Comparison of ENCODE assay signal across 13 cellular contexts in the genomic region with DNA sequence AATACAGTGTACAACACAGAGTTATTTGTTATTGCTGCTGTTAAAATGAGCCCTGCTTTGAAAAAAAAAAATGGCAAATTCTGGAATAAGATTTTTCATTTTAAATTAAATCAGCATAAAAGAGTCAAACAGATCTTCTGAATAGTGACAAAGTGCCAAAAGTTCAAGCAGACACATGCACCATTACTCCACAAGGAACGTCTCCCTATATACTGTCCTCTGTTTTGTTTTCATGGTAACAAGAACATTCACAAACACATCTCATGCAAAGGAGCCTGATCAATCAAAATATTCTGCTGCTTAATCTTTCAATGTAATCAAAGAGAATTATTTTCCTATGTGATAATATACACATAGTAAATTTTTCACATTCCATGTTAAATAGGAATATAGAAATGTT. TPM values are rescaled to one million over a fixed set of nuclear protein-coding genes. Genes with fewer than 3 reads are reported as not detected.
DNase-seq lines count a peak whose midpoint lies in the region; ATAC-seq, FAIRE-seq and TF ChIP-seq lines count a peak whose summit lies in the region.
"Had no signal": no experiment of that assay in that cellular context is flagged by ENCODE, and none has a peak within 500 bp of the region (broad histone marks: within the 10 kb centered on the region; RNA-seq: fewer than 3 reads in every experiment).

No MANE protein-coding gene starts in this region.

- CTCF ChIA-PET in CD4-positive, alpha-beta memory T cell (lab: Charles Lee; ENCODE audit: partially characterized antibody), result interaction anchor here (1.1 to 4.2 kb wide), 6 partner anchors 10 to 249 kb away, joined by 3 to 19 read pairs (median 5); no protein-coding TSS in a partner anchor

- H2AFZ ChIP-seq in mesenchymal stem cell (ENCODE audit: low read depth, low read length), result no peak overlapping the region
- H2AFZ ChIP-seq: neural progenitor cell had no signal

- H3K4me1 ChIP-seq in CD4-positive, alpha-beta memory T cell (ENCODE audit: insufficient read depth, low read length), result peaks cover 68% of the 10 kb centered on the region
- peaks cover 5% of the 10 kb centered on the region for H3K4me1 ChIP-seq in mesenchymal stem cell (ENCODE audit: control insufficient read depth, insufficient read depth, low read depth, low read length)
- H3K4me1 ChIP-seq: neural progenitor cell had no signal

- intact Hi-C loops in CD4-positive, alpha-beta memory T cell (cut with micrococcal nuclease), result loop anchor here (5.0 to 10.0 kb wide), 2 partner anchors 170 to 593 kb away; no protein-coding TSS in a partner anchor

- peaks cover 16% of the 10 kb centered on the region for H3K79me1 ChIP-seq in mesenchymal stem cell (replicated peaks; ENCODE audit: low read length, poor library complexity, severe bottlenecking)

- H3K4me2 ChIP-seq in mesenchymal stem cell (ENCODE audit: low read length, poor library complexity, severe bottlenecking), result no peak overlapping the region
- H3K4me2 ChIP-seq: neural progenitor cell had no signal

- H3K9ac ChIP-seq in mesenchymal stem cell (ENCODE audit: low read length), result peak overlapping the region; percentile 99
- H3K9ac ChIP-seq: neural progenitor cell had no signal

- H3K4me3 Mint-ChIP-seq in CD4-positive, alpha-beta memory T cell, result peak overlapping the region; percentile 97 to 100 (median 99)
- peak overlapping the region; percentile 90 for H3K4me3 Mint-ChIP-seq in activated T-helper 17 cell treated with anti-CD3 and anti-CD28 coated beads, Interleukin-2, amount 50 U/mL, for 72 hours
- H3K4me3 Mint-ChIP-seq: neural progenitor cell had no signal

- no peak overlapping the region for H2BK5ac ChIP-seq in mesenchymal stem cell (ENCODE audit: low read depth, low read length, poor library complexity, severe bottlenecking)

- H2AK5ac ChIP-seq in mesenchymal stem cell (ENCODE audit: low read length, severe bottlenecking), result no peak overlapping the region

- H3K9me3 ChIP-seq in CD4-positive, alpha-beta memory T cell (ENCODE audit: control insufficient read depth in 1 of 2, low read length in 2 of 2), result no peaks in the 10 kb centered on the region
- no peaks in the 10 kb centered on the region for H3K9me3 ChIP-seq in mesenchymal stem cell (ENCODE audit: control insufficient read depth, low read length)
- H3K9me3 ChIP-seq: left ventricle myocardium inferior, thoracic aorta had no signal

- no peaks in the 10 kb centered on the region for H3K36me3 ChIP-seq in CD4-positive, alpha-beta memory T cell (ENCODE audit: insufficient read depth, low read length)
- no peaks in the 10 kb centered on the region for H3K36me3 ChIP-seq in mesenchymal stem cell (ENCODE audit: control insufficient read depth in 1 of 2, insufficient read depth in 2 of 2, low read depth in 1 of 2, low read length in 2 of 2)
- H3K36me3 ChIP-seq: left ventricle myocardium inferior, neural progenitor cell, thoracic aorta had no signal

- no peaks in the 10 kb centered on the region for H3K27me3 ChIP-seq in CD4-positive, alpha-beta memory T cell (ENCODE audit: insufficient read depth, low read length)
- H3K27me3 ChIP-seq in mesenchymal stem cell (ENCODE audit: control insufficient read depth in 1 of 2, insufficient read depth in 1 of 2, low read length in 2 of 2), result no peaks in the 10 kb centered on the region

- no peak for ATAC-seq in activated T-helper 17 cell treated with anti-CD3 and anti-CD28 coated beads, Interleukin-2, amount 50 U/mL, for 72 hours (replicated peaks)

- no peak overlapping the region for H4K91ac ChIP-seq in mesenchymal stem cell (ENCODE audit: low read length)

- DNase-seq in CD4-positive, alpha-beta memory T cell, result peak in 2 of 5 donors; percentile 32 to 34
- no peak for DNase-seq in GM12891 (ENCODE audit: insufficient read length, low spot score)
- DNase-seq in mesenchymal stem cell, result peak; percentile 69
- no peak for DNase-seq in stimulated activated CD8-positive, alpha-beta memory T cell treated with anti-CD3 and anti-CD28 coated beads, Interleukin-4, amount 100 ng/mL, for 48 hours
- no peak for DNase-seq in germinal center (ENCODE audit: low spot score)
- DNase-seq in iPS-NIHi7 (ENCODE audit: extremely low spot score), result no peak
- DNase-seq: left ventricle myocardium inferior, NCI-H1092 treated with DMSO at 0.1 percent for 48 hours, T1000 had no signal

- H3K36me3 Mint-ChIP-seq in CD4-positive, alpha-beta memory T cell, result peaks cover 0 to 23% of the 10 kb centered on the region in 2 donors
- peaks cover 72% of the 10 kb centered on the region for H3K36me3 Mint-ChIP-seq in activated T-helper 17 cell treated with anti-CD3 and anti-CD28 coated beads, Interleukin-2, amount 50 U/mL, for 72 hours (ENCODE audit: low read depth)
- H3K36me3 Mint-ChIP-seq: neural progenitor cell had no signal

- H4K8ac ChIP-seq in mesenchymal stem cell (ENCODE audit: low read length), result no peak overlapping the region

- WGBS in mesenchymal stem cell, result 55% methylated on average over 1 of the region's 1 CpG

- no peak for TF ChIP-seq POLR2A in GM12891 (IDR thresholded peaks at IDR 0.05; ENCODE audit: low read depth, low read length)

- peak overlapping the region; percentile 14 to 91 for H3K4me3 ChIP-seq in CD4-positive, alpha-beta memory T cell (ENCODE audit: low read length in 2 of 2)
- H3K4me3 ChIP-seq in mesenchymal stem cell (ENCODE audit: insufficient read depth in 1 of 2, low read depth in 1 of 2, low read length in 2 of 2), result peak overlapping the region in 1 of 2 experiments; percentile 95
- H3K4me3 ChIP-seq: left ventricle myocardium inferior, neural progenitor cell had no signal

- H3K14ac ChIP-seq in mesenchymal stem cell (ENCODE audit: low read length in 2 of 2), result no peak overlapping the region

- H3K27ac ChIP-seq in CD4-positive, alpha-beta memory T cell (ENCODE audit: low read depth, low read length), result peak overlapping the region; percentile 99
- no peak overlapping the region for H3K27ac ChIP-seq in mesenchymal stem cell (ENCODE audit: low read length, poor library complexity, severe bottlenecking)
- H3K27ac ChIP-seq: neural progenitor cell, thoracic aorta had no signal

- no peak overlapping the region for H2BK15ac ChIP-seq in mesenchymal stem cell (ENCODE audit: low read depth, poor library complexity, severe bottlenecking)

- H2BK120ac ChIP-seq in mesenchymal stem cell (ENCODE audit: low read depth, low read length), result no peak overlapping the region

- peaks cover 51 to 84% (median 60%) of the 10 kb centered on the region in 4 donors for H3K4me1 Mint-ChIP-seq in CD4-positive, alpha-beta memory T cell
- H3K4me1 Mint-ChIP-seq in activated T-helper 17 cell treated with anti-CD3 and anti-CD28 coated beads, Interleukin-2, amount 50 U/mL, for 72 hours, result peaks cover 48% of the 10 kb centered on the region

- H3K23ac ChIP-seq in mesenchymal stem cell (ENCODE audit: low read length in 2 of 2), result no peak overlapping the region

- H3K27ac Mint-ChIP-seq in CD4-positive, alpha-beta memory T cell, result peak overlapping the region; percentile 100
- H3K27ac Mint-ChIP-seq in activated T-helper 17 cell treated with anti-CD3 and anti-CD28 coated beads, Interleukin-2, amount 50 U/mL, for 72 hours, result peak overlapping the region; percentile 100
- H3K27ac Mint-ChIP-seq: neural progenitor cell had no signal

- peaks cover 0 to 7% (median 0%) of the 10 kb centered on the region in 8 donors for H3K9me3 Mint-ChIP-seq in CD4-positive, alpha-beta memory T cell
- H3K9me3 Mint-ChIP-seq in activated T-helper 17 cell treated with anti-CD3 and anti-CD28 coated beads, Interleukin-2, amount 50 U/mL, for 72 hours, result no peaks in the 10 kb centered on the region
- H3K9me3 Mint-ChIP-seq: neural progenitor cell had no signal

- H3K18ac ChIP-seq in mesenchymal stem cell (ENCODE audit: low read depth in 1 of 2, low read length in 2 of 2), result no peak overlapping the region

- H2BK12ac ChIP-seq in mesenchymal stem cell (ENCODE audit: low read length in 2 of 2), result no peak overlapping the region

- H3K27me3 Mint-ChIP-seq in CD4-positive, alpha-beta memory T cell, result peaks cover 0 to 7% of the 10 kb centered on the region in 2 donors
- no peaks in the 10 kb centered on the region for H3K27me3 Mint-ChIP-seq in activated T-helper 17 cell treated with anti-CD3 and anti-CD28 coated beads, Interleukin-2, amount 50 U/mL, for 72 hours

- no peak overlapping the region for H3K4ac ChIP-seq in mesenchymal stem cell (ENCODE audit: low read depth in 1 of 2, low read length in 2 of 2)

- peak; percentile 20 for FAIRE-seq in GM12891 (lab: Jason Lieb, UNC)
- FAIRE-seq: endothelial cell of umbilical vein had no signal

- POLR2A ChIA-PET in CD4-positive, alpha-beta memory T cell (lab: Charles Lee; ENCODE audit: partially characterized antibody), result interaction anchor here (0.7 to 14.7 kb wide), 10 partner anchors 14 to 249 kb away, joined by 3 to 452 read pairs (median 13); no protein-coding TSS in a partner anchor

TF ChIP-seq in GM12891, 5 proteins besides CTCF, POLR2A, EP300 and RAD21:
- TF ChIP-seq TAF1 (IDR thresholded peaks at IDR 0.05; ENCODE audit: low read depth, low read length), result no peak
- no peak for TF ChIP-seq PAX5 (IDR thresholded peaks at IDR 0.05; ENCODE audit: insufficient read depth, low read length, severe bottlenecking)
- TF ChIP-seq SPI1 (IDR thresholded peaks at IDR 0.05; ENCODE audit: low read depth, low read length), result no peak
- TF ChIP-seq POLR2AphosphoS5 (IDR thresholded peaks at IDR 0.05; ENCODE audit: low read depth, low read length), result no peak
- no peak for TF ChIP-seq POU2F2 (IDR thresholded peaks at IDR 0.05; ENCODE audit: low read depth, low read length)

RNA-seq across cellular contexts. Expression of gene HIVEP2, which starts 2.7 kb away (rescaled TPM):
- 10 to 100 TPM; 90.6 to 92.7 TPM for total RNA-seq in CD4-positive, alpha-beta memory T cell
- polyA plus RNA-seq in CD4-positive, alpha-beta memory T cell, result 10 to 100 TPM in 1 of 2 donors, 1 to 10 TPM in 1; 5.0 to 22.9 TPM
- polyA plus RNA-seq in GM12891 (2012; ENCODE audit: low read depth, missing spikeins), result 3.5 TPM
- 10 to 100 TPM; 33.0 to 53.5 TPM for total RNA-seq in activated T-helper 17 cell treated with anti-CD3 and anti-CD28 coated beads, Interleukin-2, amount 50 U/mL, for 72 hours
- 8.5 TPM for polyA plus RNA-seq in mesenchymal stem cell (2013, experiment 1 of 2)
- 8.1 TPM for polyA plus RNA-seq in mesenchymal stem cell (2013, experiment 2 of 2)
